In the genomic region with DNA sequence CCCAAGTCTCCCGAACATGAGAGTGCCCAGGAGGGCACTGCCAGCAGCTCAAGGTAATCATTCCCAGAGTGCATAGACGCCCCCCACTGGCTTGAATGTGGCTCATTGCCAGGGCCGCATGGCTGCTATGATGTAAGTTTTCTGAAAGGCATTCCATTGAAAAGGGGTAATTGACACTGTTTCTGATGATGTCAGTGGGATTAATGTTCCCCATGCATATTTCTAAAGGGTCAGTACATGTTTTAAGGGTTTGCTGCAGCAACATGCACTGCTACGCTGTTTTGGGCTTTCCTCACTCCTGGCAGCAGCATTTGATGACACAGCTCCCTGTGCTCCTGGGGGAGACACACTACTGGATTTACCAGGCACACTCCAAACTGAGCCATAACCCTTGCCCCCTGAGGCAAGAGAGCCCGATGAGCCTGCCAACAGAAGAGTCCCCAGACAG, we compare ENCODE assay signal across 11 cellular contexts. TPM values are rescaled to one million over a fixed set of nuclear protein-coding genes. Genes with fewer than 3 reads are reported as not detected.
A peak's percentile ranks its signal among the peaks of the same experiment; 100 is the strongest.
DNase-seq lines count a peak whose midpoint lies in the region; TF ChIP-seq lines count a peak whose summit lies in the region.
"Had no signal": no experiment of that assay in that cellular context is flagged by ENCODE, and none has a peak within 500 bp of the region (broad histone marks: within the 10 kb centered on the region; RNA-seq: fewer than 3 reads in every experiment).

No MANE protein-coding gene starts in this region.

- H3K4me3 ChIP-seq in Caco-2 (ENCODE audit: low read depth, low read length) (no peak overlapping the region), NT2/D1 (ENCODE audit: insufficient read length, low read depth) (no peak overlapping the region), fibroblast of mammary gland (ENCODE audit: control insufficient read depth, low read depth, low read length) (no peak overlapping the region), neural progenitor cell (no peak overlapping the region), prostate gland (no peak overlapping the region)

- H3K4me3 Mint-ChIP-seq in Caco-2 (ENCODE audit: unreplicated experiment), result no peak overlapping the region
- H3K4me3 Mint-ChIP-seq in neural progenitor cell, result no peak overlapping the region
- peak overlapping the region in 1 of 2 donors; percentile 17 for H3K4me3 Mint-ChIP-seq in CD14-positive monocyte
- no peak overlapping the region for H3K4me3 Mint-ChIP-seq in activated T-cell treated with anti-CD3 and anti-CD28 coated beads, Interleukin-2, amount 50 U/mL, for 24 hours
- H3K4me3 Mint-ChIP-seq: natural killer cell treated with Interleukin-12 subunit alpha and Interleukin-12 subunit beta and Interleukin-15 and Interleukin-18, amount 100 ng/mL, for 72 hours had no signal

- H4K20me1 ChIP-seq in neural progenitor cell (ENCODE audit: low read depth), result no peaks in the 10 kb centered on the region

- TF ChIP-seq CTCF in Caco-2 (IDR thresholded peaks at IDR 0.05; ENCODE audit: insufficient read depth in 1 of 2, low read depth in 1 of 2, low read length in 1 of 2, severe bottlenecking in 1 of 2, unreplicated experiment in 1 of 2) (no peak), fibroblast of mammary gland (conservative IDR thresholded peaks at IDR 0.05; ENCODE audit: control insufficient read depth, insufficient read depth, low read depth, low read length) (no peak), neural progenitor cell (IDR thresholded peaks at IDR 0.05) (peak; percentile 31), CD14-positive monocyte (IDR thresholded peaks at IDR 0.05) (no peak), prostate gland (IDR thresholded peaks at IDR 0.05) (no peak)

- CTCF ChIA-PET in Caco-2 (lab: Charles Lee), result no interaction called here

- no TSS peak for BruUV-seq in Caco-2 (replicated peaks; lab: Mats Ljungman, UMichigan)

- 57% methylated on average over 5 of the region's 5 CpGs for WGBS in prostate gland

- intact Hi-C loops in Caco-2 (cut with micrococcal nuclease; ENCODE audit: unreplicated experiment) (no loop called here), CD14-positive monocyte (cut with micrococcal nuclease) (loop anchor here in 1 of 2 donors (10.0 kb wide), 1 partner anchor 65 kb away; no protein-coding TSS in a partner anchor), prostate gland (cut with DNase I) (no loop called here)

- DNase-seq in Caco-2 (peak in 1 of 2 experiments; percentile 19), NT2/D1 (ENCODE audit: low read depth, low spot score) (no peak), fibroblast of mammary gland (ENCODE audit: low read depth) (peak; percentile 88), neural progenitor cell (ENCODE audit: low spot score) (peak; percentile 19), CD14-positive monocyte (ENCODE audit: low spot score) (no peak), caudate nucleus (lab: John Stamatoyannopoulos, UW) (no peak), prostate gland (ENCODE audit: low spot score) (no peak)
- no peak for DNase-seq in activated T-cell treated with anti-CD3 and anti-CD28 coated beads, Interleukin-2, amount 50 U/mL, for 24 hours
- DNase-seq: activated naive CD4-positive, alpha-beta T cell treated with Interleukin-2 at 50 U/mL for 16 hours had no signal

- H2AFZ ChIP-seq in neural progenitor cell (replicated peaks), result no peak overlapping the region

- no peak overlapping the region for H3K4me2 ChIP-seq in neural progenitor cell

- H3K9me3 ChIP-seq in Caco-2 (no peaks in the 10 kb centered on the region), NT2/D1 (ENCODE audit: insufficient read depth, low read length) (no peaks in the 10 kb centered on the region), neural progenitor cell (ENCODE audit: low read depth) (no peaks in the 10 kb centered on the region), prostate gland (no peaks in the 10 kb centered on the region)

- POLR2A ChIA-PET in Caco-2 (lab: Charles Lee), result no interaction called here

- no peaks in the 10 kb centered on the region for H3K27me3 Mint-ChIP-seq in Caco-2 (ENCODE audit: insufficient read depth, unreplicated experiment)
- peaks cover 14% of the 10 kb centered on the region for H3K27me3 Mint-ChIP-seq in neural progenitor cell (ENCODE audit: insufficient read depth, low read depth)
- H3K27me3 Mint-ChIP-seq in CD14-positive monocyte (ENCODE audit: low read depth in 3 of 3), result peaks cover 3 to 5% (median 4%) of the 10 kb centered on the region in 3 donors
- H3K27me3 Mint-ChIP-seq in activated T-cell treated with anti-CD3 and anti-CD28 coated beads, Interleukin-2, amount 50 U/mL, for 24 hours, result peaks cover 34% of the 10 kb centered on the region

- H3K9me3 Mint-ChIP-seq in Caco-2 (ENCODE audit: unreplicated experiment) (no peaks in the 10 kb centered on the region), neural progenitor cell (no peaks in the 10 kb centered on the region), CD14-positive monocyte (no peaks in the 10 kb centered on the region)
- H3K9me3 Mint-ChIP-seq in activated T-cell treated with anti-CD3 and anti-CD28 coated beads, Interleukin-2, amount 50 U/mL, for 24 hours, result no peaks in the 10 kb centered on the region
- H3K9me3 Mint-ChIP-seq: natural killer cell treated with Interleukin-12 subunit alpha and Interleukin-12 subunit beta and Interleukin-15 and Interleukin-18, amount 100 ng/mL, for 72 hours had no signal

- peaks cover 9% of the 10 kb centered on the region for H3F3A ChIP-seq in neural progenitor cell (ENCODE audit: low read depth)

- H3K27me3 ChIP-seq in Caco-2 (replicated peaks; ENCODE audit: control insufficient read depth, insufficient read depth, low read length) (no peaks in the 10 kb centered on the region), NT2/D1 (ENCODE audit: insufficient read depth, insufficient read length) (peaks cover 4% of the 10 kb centered on the region), neural progenitor cell (peaks cover 1% of the 10 kb centered on the region), prostate gland (replicated peaks; ENCODE audit: insufficient read depth) (no peaks in the 10 kb centered on the region)

- TF ChIP-seq POLR2A in prostate gland (IDR thresholded peaks at IDR 0.05), result no peak

- peaks cover 8% of the 10 kb centered on the region for H3K4me1 Mint-ChIP-seq in Caco-2 (ENCODE audit: low read depth, unreplicated experiment)
- H3K4me1 Mint-ChIP-seq in neural progenitor cell, result peaks cover 38% of the 10 kb centered on the region
- H3K4me1 Mint-ChIP-seq in CD14-positive monocyte, result peaks cover 6% of the 10 kb centered on the region
- no peaks in the 10 kb centered on the region for H3K4me1 Mint-ChIP-seq in activated T-cell treated with anti-CD3 and anti-CD28 coated beads, Interleukin-2, amount 50 U/mL, for 24 hours (ENCODE audit: low read depth)

- H3K36me3 Mint-ChIP-seq in Caco-2 (ENCODE audit: insufficient read depth, unreplicated experiment) (no peaks in the 10 kb centered on the region), neural progenitor cell (no peaks in the 10 kb centered on the region), CD14-positive monocyte (no peaks in the 10 kb centered on the region)
- no peaks in the 10 kb centered on the region for H3K36me3 Mint-ChIP-seq in activated T-cell treated with anti-CD3 and anti-CD28 coated beads, Interleukin-2, amount 50 U/mL, for 24 hours (ENCODE audit: low read depth)
- H3K36me3 Mint-ChIP-seq: natural killer cell treated with Interleukin-12 subunit alpha and Interleukin-12 subunit beta and Interleukin-15 and Interleukin-18, amount 100 ng/mL, for 72 hours had no signal

- H3K9ac ChIP-seq in NT2/D1 (ENCODE audit: insufficient read length, low read depth) (peak overlapping the region; percentile 21), neural progenitor cell (no peak overlapping the region)

- H3K27ac ChIP-seq in neural progenitor cell, result no peak overlapping the region
- no peak overlapping the region for H3K27ac ChIP-seq in caudate nucleus (ENCODE audit: low read depth, low read length)
- no peak overlapping the region for H3K27ac ChIP-seq in prostate gland

- H3K79me2 ChIP-seq in neural progenitor cell (ENCODE audit: low read depth), result no peaks in the 10 kb centered on the region

- H3K4me1 ChIP-seq in Caco-2 (peaks cover 8% of the 10 kb centered on the region; the same call in 1 of the 2 replicates), NT2/D1 (ENCODE audit: insufficient read depth, insufficient read length) (peaks cover 11% of the 10 kb centered on the region), neural progenitor cell (peaks cover 7% of the 10 kb centered on the region), prostate gland (replicated peaks) (no peaks in the 10 kb centered on the region)

- H3K27ac Mint-ChIP-seq in Caco-2 (ENCODE audit: unreplicated experiment), result peak overlapping the region; percentile 23
- H3K27ac Mint-ChIP-seq in neural progenitor cell, result peak overlapping the region; percentile 9
- no peak overlapping the region for H3K27ac Mint-ChIP-seq in CD14-positive monocyte
- H3K27ac Mint-ChIP-seq in activated T-cell treated with anti-CD3 and anti-CD28 coated beads, Interleukin-2, amount 50 U/mL, for 24 hours, result no peak overlapping the region
- H3K27ac Mint-ChIP-seq: natural killer cell treated with Interleukin-12 subunit alpha and Interleukin-12 subunit beta and Interleukin-15 and Interleukin-18, amount 100 ng/mL, for 72 hours had no signal

- no peaks in the 10 kb centered on the region for H3K36me3 ChIP-seq in Caco-2 (ENCODE audit: control insufficient read depth, insufficient read depth, low read length)
- no peaks in the 10 kb centered on the region for H3K36me3 ChIP-seq in NT2/D1 (ENCODE audit: insufficient read depth, insufficient read length, low read length)
- no peaks in the 10 kb centered on the region for H3K36me3 ChIP-seq in neural progenitor cell
- no peaks in the 10 kb centered on the region for H3K36me3 ChIP-seq in prostate gland

RNA-seq across cellular contexts. Expression of a gene that starts 36.7 kb away (rescaled TPM):
- total RNA-seq in Caco-2 (2022) (0.27 and 0.37 TPM in 2 replicates), neural progenitor cell (ENCODE audit: low replicate concordance) (not detected in 2 replicates), prostate gland (under 1 TPM in 1 of 2 donors, not detected in 1; 0.74 TPM)
- polyA plus RNA-seq in CD14-positive monocyte, result not detected
- total RNA-seq: natural killer cell treated with Interleukin-12 subunit alpha and Interleukin-12 subunit beta and Interleukin-15 and Interleukin-18, amount 100 ng/mL, for 72 hours had no signal
- polyA plus RNA-seq: esophagus had no signal

Comparison
In these comparisons a context has a peak if more than half of its experiments do, and no peak if none do; other contexts are left out.
1. DNase-seq: peak in fibroblast of mammary gland (single experiment) and neural progenitor cell (single experiment); none in NT2/D1 (single experiment), CD14-positive monocyte (single experiment), caudate nucleus (0 of 61), prostate gland (single experiment) and activated T-cell treated with anti-CD3 and anti-CD28 coated beads, Interleukin-2, amount 50 U/mL, for 24 hours (single experiment).
2. H3K27ac Mint-ChIP-seq: peak in Caco-2 (single experiment) and neural progenitor cell (single experiment); none in CD14-positive monocyte (0 of 7) and activated T-cell treated with anti-CD3 and anti-CD28 coated beads, Interleukin-2, amount 50 U/mL, for 24 hours (single experiment).